ENCODE assay signal across 8 cellular contexts in genomic region chr4:2922453-2923101, GRCh38. TPM values are rescaled to one million over a fixed set of nuclear protein-coding genes. Genes with fewer than 3 reads are reported as not detected.
DNase-seq lines count a peak whose midpoint lies in the region; ATAC-seq and TF ChIP-seq lines count a peak whose summit lies in the region.
"Not testable (repeated sequence)": the region's sequence is repeated elsewhere in the genome, so short reads cannot be mapped to it uniquely, and the experiment has no call there.

No MANE protein-coding gene starts in this region.

- peak overlapping the region; percentile 90 for H3K27ac Mint-ChIP-seq in activated naive CD4-positive, alpha-beta T cell treated with anti-CD3 and anti-CD28 coated beads, Interleukin-2, amount 50 U/mL, for 24 hours
- H3K27ac Mint-ChIP-seq in natural killer cell: peak overlapping the region; percentile 58 to 87
- peak overlapping the region; percentile 63 to 80 for H3K27ac Mint-ChIP-seq in stimulated activated naive CD8-positive, alpha-beta T cell treated with anti-CD3 and anti-CD28 coated beads, Interleukin-15, amount 100 ng/mL, for 72 hours

- H3K4me1 Mint-ChIP-seq in activated naive CD4-positive, alpha-beta T cell treated with anti-CD3 and anti-CD28 coated beads, Interleukin-2, amount 50 U/mL, for 24 hours: peaks cover 52% of the 10 kb centered on the region
- H3K4me1 Mint-ChIP-seq in natural killer cell: peaks cover 53 to 54% of the 10 kb centered on the region in 2 donors
- H3K4me1 Mint-ChIP-seq in stimulated activated naive CD8-positive, alpha-beta T cell treated with anti-CD3 and anti-CD28 coated beads, Interleukin-15, amount 100 ng/mL, for 72 hours: peaks cover 55% of the 10 kb centered on the region

- H3K4me3 Mint-ChIP-seq in activated naive CD4-positive, alpha-beta T cell treated with anti-CD3 and anti-CD28 coated beads, Interleukin-2, amount 50 U/mL, for 24 hours: peak overlapping the region; percentile 4
- peak overlapping the region; percentile 72 for H3K4me3 Mint-ChIP-seq in natural killer cell
- peak overlapping the region; percentile 13 to 39 for H3K4me3 Mint-ChIP-seq in stimulated activated naive CD8-positive, alpha-beta T cell treated with anti-CD3 and anti-CD28 coated beads, Interleukin-15, amount 100 ng/mL, for 72 hours

- not testable (repeated sequence) for H3K27me3 Mint-ChIP-seq in activated naive CD4-positive, alpha-beta T cell treated with anti-CD3 and anti-CD28 coated beads, Interleukin-2, amount 50 U/mL, for 24 hours; natural killer cell (ENCODE audit: low read depth in 2 of 2); stimulated activated naive CD8-positive, alpha-beta T cell treated with anti-CD3 and anti-CD28 coated beads, Interleukin-15, amount 100 ng/mL, for 72 hours

- not testable (repeated sequence) for H3K9me3 Mint-ChIP-seq in activated naive CD4-positive, alpha-beta T cell treated with anti-CD3 and anti-CD28 coated beads, Interleukin-2, amount 50 U/mL, for 24 hours; natural killer cell; stimulated activated naive CD8-positive, alpha-beta T cell treated with anti-CD3 and anti-CD28 coated beads, Interleukin-15, amount 100 ng/mL, for 72 hours

- not testable (repeated sequence) for TF ChIP-seq CTCF in natural killer cell (IDR thresholded peaks at IDR 0.05)

- ATAC-seq in natural killer cell: peak in 2 of 3 donors; percentile 61 to 75
- ATAC-seq in stimulated activated naive CD8-positive, alpha-beta T cell treated with anti-CD3 and anti-CD28 coated beads, Interleukin-15, amount 100 ng/mL, for 72 hours: peak; percentile 59

- intact Hi-C loops in natural killer cell (cut with micrococcal nuclease): not testable (repeated sequence)

- peaks cover 18% of the 10 kb centered on the region for H3K36me3 Mint-ChIP-seq in activated naive CD4-positive, alpha-beta T cell treated with anti-CD3 and anti-CD28 coated beads, Interleukin-2, amount 50 U/mL, for 24 hours
- peaks cover 15% of the 10 kb centered on the region for H3K36me3 Mint-ChIP-seq in natural killer cell

- DNase-seq in DMS153 (lab: John Stamatoyannopoulos, UW) (peak; percentile 51), NCI-H2029 (lab: John Stamatoyannopoulos, UW) (peak; percentile 64), UCSD-AML1 (lab: John Stamatoyannopoulos, UW; ENCODE audit: unreplicated experiment) (peak; percentile 38), dermis blood vessel endothelial cell (peak; percentile 43), iPS DF 19.7 (ENCODE audit: low read depth, low spot score) (peak; percentile 65), natural killer cell (peak; percentile 69)
- peak in 1 of 2 donors; percentile 59 for DNase-seq in stimulated activated naive CD8-positive, alpha-beta T cell treated with anti-CD3 and anti-CD28 coated beads, Interleukin-15, amount 100 ng/mL, for 72 hours

RNA-seq across cellular contexts. Expression of gene NOP14, which starts 40.6 kb away (rescaled TPM):
- total RNA-seq in dermis blood vessel endothelial cell (18.5 and 32.4 TPM in 2 replicates), natural killer cell (10 to 100 TPM; 20.9 to 25.0 (median 21.1) TPM)

RNA-seq across cellular contexts. Expression of gene GRK4, which starts 40.8 kb away (rescaled TPM):
- 3.4 and 4.4 TPM in 2 replicates for total RNA-seq in dermis blood vessel endothelial cell
- total RNA-seq in natural killer cell: 1 to 10 TPM; 2.0 to 6.4 (median 5.1) TPM

Comparison
In these comparisons a context has a peak if more than half of its experiments do, and no peak if none do; other contexts are left out.
1. H3K4me3 Mint-ChIP-seq: peak in every context shown above with its lines; median percentile 72 in natural killer cell; 26 in stimulated activated naive CD8-positive, alpha-beta T cell treated with anti-CD3 and anti-CD28 coated beads, Interleukin-15, amount 100 ng/mL, for 72 hours; 4 in activated naive CD4-positive, alpha-beta T cell treated with anti-CD3 and anti-CD28 coated beads, Interleukin-2, amount 50 U/mL, for 24 hours.